28 cellular contexts compared by ENCODE assay signal in the genomic region with DNA sequence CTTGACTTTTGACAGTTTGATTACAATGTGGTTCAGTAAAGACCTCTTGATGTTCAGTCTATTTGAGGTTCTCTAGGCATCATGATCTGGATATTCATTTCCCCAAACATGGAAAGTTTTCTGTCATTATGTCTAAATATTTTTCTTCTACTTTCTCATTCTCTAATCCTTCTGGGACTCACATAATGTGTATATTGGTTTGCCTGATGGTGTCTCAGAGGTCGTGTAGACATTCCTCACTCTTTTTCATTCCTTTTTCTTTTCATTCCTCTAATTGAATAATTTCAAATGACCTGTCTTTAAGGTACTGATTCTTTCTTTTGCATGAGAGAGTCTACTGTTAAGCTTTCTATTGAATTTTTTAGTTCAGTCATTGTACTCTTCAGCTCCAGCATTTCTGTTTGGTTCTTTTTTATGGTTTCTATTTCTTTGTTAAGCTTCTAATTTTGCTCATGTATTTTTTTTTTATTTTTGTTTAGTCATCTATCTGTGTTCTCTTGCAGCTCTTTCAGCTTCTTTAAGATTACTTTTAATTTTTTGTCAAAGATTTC.
"Had no signal": no experiment of that assay in that cellular context is flagged by ENCODE, and none has a peak within 500 bp of the region (broad histone marks: within the 10 kb centered on the region; RNA-seq: fewer than 3 reads in every experiment).

No MANE protein-coding gene starts in this region.

- H3K4me1 ChIP-seq: body of pancreas, colonic mucosa, esophagus squamous epithelium, gastroesophageal sphincter had no signal

- H3K27me3 ChIP-seq: body of pancreas, colonic mucosa, esophagus squamous epithelium, gastroesophageal sphincter had no signal

- ATAC-seq: activated CD4-positive, alpha-beta T cell treated with anti-CD3 and anti-CD28 coated beads for 36 hours; activated CD8-positive, alpha-beta memory T cell treated with anti-CD3 and anti-CD28 coated beads, Interleukin-2, amount 10 ng/mL, durations not matched to agents 7 days and 5 days; activated CD8-positive, alpha-beta T cell treated with anti-CD3 and anti-CD28 coated beads, Interleukin-2, amount 10 ng/mL, durations not matched to agents 7 days and 5 days; body of pancreas; gastroesophageal sphincter; T-helper 17 cell had no signal

- H3K36me3 ChIP-seq: colonic mucosa, esophagus squamous epithelium, gastroesophageal sphincter had no signal

- DNase-seq: activated CD4-positive, alpha-beta memory T cell treated with anti-CD3 and anti-CD28 coated beads for 36 hours; activated CD4-positive, alpha-beta T cell treated with anti-CD3 and anti-CD28 coated beads for 36 hours; activated CD4-positive, alpha-beta T cell treated with anti-CD3 and anti-CD28 coated beads, Interleukin-2, amount 10 ng/mL, durations not matched to agents 24 days and 14 days; activated CD4-positive, CD25-positive, alpha-beta regulatory T cell; activated CD4-positive, CD25-positive, alpha-beta regulatory T cell treated with anti-CD3 and anti-CD28 coated beads, Interleukin-2, amount 50 U/mL, for 72 hours; activated CD8-positive, alpha-beta memory T cell treated with anti-CD3 and anti-CD28 coated beads, Interleukin-2, amount 10 ng/mL, durations not matched to agents 7 days and 5 days; activated CD8-positive, alpha-beta memory T cell treated with anti-CD3 and anti-CD28 coated beads, Interleukin-2, amount 50 U/mL, for 4 hours; activated CD8-positive, alpha-beta T cell treated with anti-CD3 and anti-CD28 coated beads, Interleukin-2, amount 10 ng/mL, durations not matched to agents 7 days and 5 days; activated effector memory CD4-positive, alpha-beta T cell treated with anti-CD3 and anti-CD28 coated beads, Interleukin-2, amount 50 U/mL, for 16 hours; activated naive CD4-positive, alpha-beta T cell treated with anti-CD3 and anti-CD28 coated beads for 36 hours; activated T-cell treated with anti-CD3 and anti-CD28 coated beads, Interleukin-2, amount 50 U/mL, for 1 hour; activated T-cell treated with anti-CD3 and anti-CD28 coated beads, Interleukin-2, amount 50 U/mL, for 48 hours; amygdala; aorta; body of pancreas; caudate nucleus; colonic mucosa; effector CD8-positive, alpha-beta T cell; esophagus squamous epithelium; foreskin melanocyte; head of caudate nucleus; T-helper 1 cell; T-helper 17 cell; T1000 had no signal

- H3K27ac ChIP-seq: body of pancreas, colonic mucosa, epithelial cell of prostate, esophagus squamous epithelium, gastroesophageal sphincter had no signal

- FAIRE-seq: endometrium, endothelial cell of umbilical vein had no signal

- H3K4me3 ChIP-seq: body of pancreas, colonic mucosa, esophagus squamous epithelium, gastroesophageal sphincter had no signal

- H3K9me3 ChIP-seq: body of pancreas had no signal
